Comparison of ENCODE assay signal across 19 cellular contexts in the genomic region with DNA sequence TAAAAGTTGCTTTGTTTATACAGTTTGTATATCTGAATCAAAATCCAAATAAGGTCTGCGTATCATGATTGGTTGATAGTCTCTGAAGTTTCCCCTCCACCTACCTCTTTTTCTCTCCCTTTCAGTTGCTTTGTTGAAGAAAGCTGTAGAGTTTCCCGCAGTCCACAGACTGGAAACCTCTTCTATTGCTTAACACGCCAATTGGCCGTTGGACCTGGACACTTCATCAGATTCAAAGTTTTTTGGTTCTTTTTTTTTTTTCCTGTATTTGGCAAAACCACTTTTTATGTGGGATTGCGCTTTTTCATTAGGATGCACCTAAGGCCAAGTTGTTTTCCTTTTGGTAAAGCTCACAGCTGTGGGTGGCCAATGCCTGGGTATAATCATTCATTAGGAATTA. TPM values are rescaled to one million over a fixed set of nuclear protein-coding genes. Genes with fewer than 3 reads are reported as not detected.
A peak's percentile ranks its signal among the peaks of the same experiment; 100 is the strongest.
DNase-seq lines count a peak whose midpoint lies in the region; ATAC-seq, FAIRE-seq and TF ChIP-seq lines count a peak whose summit lies in the region.
"Had no signal": no experiment of that assay in that cellular context is flagged by ENCODE, and none has a peak within 500 bp of the region (broad histone marks: within the 10 kb centered on the region; RNA-seq: fewer than 3 reads in every experiment).

No MANE protein-coding gene starts in this region.

- H3K36me3 Mint-ChIP-seq in nephron progenitor cell (ENCODE audit: low read depth) (no peaks in the 10 kb centered on the region), natural killer cell (no peaks in the 10 kb centered on the region)
- H3K36me3 Mint-ChIP-seq: IgD-negative memory B cell had no signal

- H3K27me3 ChIP-seq in PC-3 (ENCODE audit: low read length), result no peaks in the 10 kb centered on the region
- H3K27me3 ChIP-seq in HepG2 (ENCODE audit: control insufficient read depth in 1 of 2, insufficient read depth in 2 of 2, low read length in 2 of 2), result no peaks in the 10 kb centered on the region
- H3K27me3 ChIP-seq in foreskin keratinocyte, result no peaks in the 10 kb centered on the region

- no peak for DNase-seq in A549 (ENCODE audit: low read depth in 1 of 2, low spot score in 1 of 2)
- DNase-seq in PC-3, result no peak
- no peak for DNase-seq in HepG2 (ENCODE audit: low spot score)
- DNase-seq in nephron progenitor cell, result no peak
- DNase-seq in natural killer cell, result no peak
- no peak for DNase-seq in activated naive CD4-positive, alpha-beta T cell treated with anti-CD3 and anti-CD28 coated beads, Interleukin-2, amount 50 U/mL, for 16 hours
- no peak for DNase-seq in foreskin keratinocyte
- DNase-seq: AML-193; Caco-2; CD4-positive, alpha-beta T cell; DMS153; DMS79 treated with DMSO at 0.1 percent for 48 hours; GF-D8; HCEC 1CT had no signal

- no peak for TF ChIP-seq POLR2A in A549 (IDR thresholded peaks at IDR 0.05; ENCODE audit: low read length)
- TF ChIP-seq POLR2A in HepG2 (IDR thresholded peaks at IDR 0.05; ENCODE audit: insufficient read depth in 1 of 2, low read depth in 2 of 2, low read length in 2 of 2), result no peak

- H3K9me3 Mint-ChIP-seq in nephron progenitor cell (peaks cover 3% of the 10 kb centered on the region), natural killer cell (no peaks in the 10 kb centered on the region)
- H3K9me3 Mint-ChIP-seq: CD4-positive, alpha-beta T cell; GM23338 had no signal

- FAIRE-seq in A549 (lab: Jason Lieb, UNC), result no peak
- no peak for FAIRE-seq in HepG2 (lab: Jason Lieb, UNC)
- FAIRE-seq: H54 had no signal

- no TSS peak for BruUV-seq in PC-3 (replicated peaks; lab: Mats Ljungman, UMichigan)
- no TSS peak for BruUV-seq in HepG2 (replicated peaks; lab: Mats Ljungman, UMichigan)

- ATAC-seq in A549 (no peak), PC-3 (no peak), HepG2 (no peak), natural killer cell (no peak), HG03520 (IDR thresholded peaks at IDR 0.05; ENCODE audit: unreplicated experiment) (no peak), foreskin keratinocyte (no peak)
- ATAC-seq: GM23338 had no signal

- H3F3A ChIP-seq in PC-3 (ENCODE audit: low read length, unreplicated experiment), result peaks cover 28% of the 10 kb centered on the region

- H3K36me3 ChIP-seq in PC-3 (ENCODE audit: low read depth, low read length) (no peaks in the 10 kb centered on the region), HepG2 (replicated peaks in 1 of 2; ENCODE audit: control insufficient read depth in 1 of 2, insufficient read depth in 2 of 2, low read length in 2 of 2) (no peaks in the 10 kb centered on the region)

- H3K9me2 ChIP-seq in PC-3 (replicated peaks; ENCODE audit: low read length), result no peaks in the 10 kb centered on the region

- H4K20me1 ChIP-seq in PC-3 (ENCODE audit: low read length) (no peaks in the 10 kb centered on the region), HepG2 (ENCODE audit: insufficient read depth, low read length) (no peaks in the 10 kb centered on the region)

- H3K4me1 ChIP-seq in A549, result peaks cover 71% of the 10 kb centered on the region
- H3K4me1 ChIP-seq in PC-3 (ENCODE audit: insufficient read depth, low read length), result peaks cover 80% of the 10 kb centered on the region
- H3K4me1 ChIP-seq in HepG2 (ENCODE audit: insufficient read depth, low read length), result peaks cover 98% of the 10 kb centered on the region
- H3K4me1 ChIP-seq in foreskin keratinocyte, result peaks cover 39% of the 10 kb centered on the region

- in situ Hi-C loops in HepG2 (cut with HindIII; ENCODE audit: extremely low pct_ligation_motif_present, low pct_unique_long_range_greater_than_20kb), result loop anchor here (5.0 kb wide), 1 partner anchor 40 kb away; no protein-coding TSS in a partner anchor

- TF ChIP-seq CTCF in A549 (IDR thresholded peaks at IDR 0.05) (no peak), PC-3 (conservative IDR thresholded peaks at IDR 0.05; ENCODE audit: low read depth, low read length) (no peak), HepG2 (CRISPR knock-in tag; IDR thresholded peaks at IDR 0.05) (no peak), nephron progenitor cell (IDR thresholded peaks at IDR 0.05) (no peak), natural killer cell (IDR thresholded peaks at IDR 0.05) (no peak), foreskin keratinocyte (conservative IDR thresholded peaks at IDR 0.05) (no peak)

- POLR2A ChIA-PET in A549 (lab: Yijun Ruan, JAX) (interaction anchor here (0.7 kb wide), 2 partner anchors 64 to 82 kb away, joined by 3 to 5 read pairs; no protein-coding TSS in a partner anchor), PC-3 (lab: Charles Lee; ENCODE audit: unreplicated experiment) (no interaction called here), HepG2 (lab: Yijun Ruan, JAX) (interaction anchor here (0.9 to 1.8 kb wide), 2 partner anchors 10 to 36 kb away, joined by 5 to 9 read pairs; no protein-coding TSS in a partner anchor)

- H3K27ac Mint-ChIP-seq in nephron progenitor cell (peak overlapping the region; percentile 54), natural killer cell (no peak overlapping the region)
- H3K27ac Mint-ChIP-seq: CD4-positive, alpha-beta T cell; GM23338; IgD-negative memory B cell had no signal

- peak overlapping the region; percentile 87 for H3K9ac ChIP-seq in PC-3 (ENCODE audit: low read length)
- H3K9ac ChIP-seq in HepG2 (ENCODE audit: insufficient read depth, low read depth, low read length), result no peak overlapping the region

- H3K4me3 ChIP-seq in A549, result no peak overlapping the region
- H3K4me3 ChIP-seq in PC-3 (ENCODE audit: low read length), result no peak overlapping the region
- no peak overlapping the region for H3K4me3 ChIP-seq in HepG2 (replicated peaks in 1 of 3; ENCODE audit: insufficient read depth in 1 of 3, low read depth in 2 of 3, low read length in 3 of 3)
- H3K4me3 ChIP-seq: GM23338 had no signal

- H3K79me2 ChIP-seq in PC-3 (ENCODE audit: low read length) (no peaks in the 10 kb centered on the region), HepG2 (ENCODE audit: insufficient read depth, low read length) (peaks cover 11% of the 10 kb centered on the region)

- intact Hi-C loops in PC-3 (cut with micrococcal nuclease), result loop anchor here (5.0 kb wide), 1 partner anchor 115 kb away; no protein-coding TSS in a partner anchor
- intact Hi-C loops in HepG2 (cut with micrococcal nuclease; ENCODE audit: unreplicated experiment), result loop anchor here (2.0 kb wide), 2 partner anchors 35 to 97 kb away; no protein-coding TSS in a partner anchor
- intact Hi-C loops in natural killer cell (cut with micrococcal nuclease), result no loop called here

- H3K4me2 ChIP-seq in A549, result no peak overlapping the region
- H3K4me2 ChIP-seq in PC-3 (ENCODE audit: low read length), result no peak overlapping the region
- no peak overlapping the region for H3K4me2 ChIP-seq in HepG2 (ENCODE audit: low read depth, low read length)
- H3K4me2 ChIP-seq: GM23338 had no signal

- 73% methylated on average over 5 of the region's 5 CpGs for WGBS in A549 (ENCODE audit: missing lambda C conversion rate)
- 58% methylated on average over 5 of the region's 5 CpGs for WGBS in HepG2 (ENCODE audit: low lambda C conversion rate)

- TF ChIP-seq EP300 in A549 (IDR thresholded peaks at IDR 0.05) (no peak), HepG2 (IDR thresholded peaks at IDR 0.05; ENCODE audit: low read depth in 2 of 2, low read length in 2 of 2) (peak in 1 of 2 experiments; percentile 10; a peak in 1 of 4 replicates), HepG2 (CRISPR knock-in tag; IDR thresholded peaks at IDR 0.05; ENCODE audit: borderline replicate concordance) (no peak)

- TF ChIP-seq RAD21 in A549 (conservative IDR thresholded peaks at IDR 0.05 in 1 of 2, IDR thresholded peaks at IDR 0.05 in 1 of 2) (no peak), HepG2 (CRISPR knock-in tag; IDR thresholded peaks at IDR 0.05) (no peak)

- H3K9me3 ChIP-seq in A549, result peaks cover 19% of the 10 kb centered on the region; the same call in 2 of the 3 replicates
- H3K9me3 ChIP-seq in PC-3 (ENCODE audit: low read length), result no peaks in the 10 kb centered on the region
- H3K9me3 ChIP-seq in HepG2 (ENCODE audit: low read length), result no peaks in the 10 kb centered on the region

- H3K4me3 Mint-ChIP-seq in nephron progenitor cell (no peak overlapping the region), natural killer cell (no peak overlapping the region)
- H3K4me3 Mint-ChIP-seq: CD4-positive, alpha-beta T cell; GM23338; IgD-negative memory B cell had no signal

- H2AFZ ChIP-seq in PC-3 (ENCODE audit: low read length) (no peak overlapping the region), HepG2 (ENCODE audit: low read length) (no peak overlapping the region)

- peaks cover 15% of the 10 kb centered on the region for H3K4me1 Mint-ChIP-seq in nephron progenitor cell
- H3K4me1 Mint-ChIP-seq in natural killer cell, result no peaks in the 10 kb centered on the region
- H3K4me1 Mint-ChIP-seq: GM23338, IgD-negative memory B cell had no signal

- H3K27me3 Mint-ChIP-seq in nephron progenitor cell (ENCODE audit: low read depth, poor library complexity) (peaks cover 10% of the 10 kb centered on the region), natural killer cell (ENCODE audit: low read depth in 2 of 2) (no peaks in the 10 kb centered on the region)

- CTCF ChIA-PET in A549 (lab: Yijun Ruan, JAX), result interaction anchor here (0.7 kb wide), 1 partner anchor 270 kb away, joined by 3 read pairs; no protein-coding TSS in a partner anchor
- CTCF ChIA-PET in PC-3 (lab: Charles Lee), result no interaction called here
- CTCF ChIA-PET in HepG2 (lab: Yijun Ruan, JAX; ENCODE audit: low intra/inter-chr PET ratio, low total read pairs), result no interaction called here

- H3K27ac ChIP-seq in A549 (peak overlapping the region; percentile 10 to 66; a peak in 2 of 6 replicates), PC-3 (ENCODE audit: low read length) (peak overlapping the region; percentile 99), HepG2 (ENCODE audit: extremely low read length, insufficient read depth, low read length) (peak overlapping the region; percentile 43), foreskin keratinocyte (no peak overlapping the region)
- H3K27ac ChIP-seq: HL-60 had no signal

RNA-seq across cellular contexts. Expression of a gene that starts 14.5 kb away (rescaled TPM):
- polyA plus RNA-seq in A549 (2011; rRNA removed) (1,188 and 1,208 TPM in 2 replicates), A549 (2017; fragmentation: RNase III; extraction: RNeasy Plus Mini Kit Qiagen cat#74134 plus additional on column Dnase treatment) (739 to 828 TPM (median 767 TPM) in 3 replicates), HepG2 (2011; rRNA removed) (1,198 and 1,359 TPM in 2 replicates), foreskin keratinocyte (69.3 and 72.8 TPM in 2 replicates)
- polyA plus RNA-seq in A549 (2012; cell fraction: cytosol; rRNA removed), result 820 and 918 TPM in 2 replicates
- 729 and 1,002 TPM in 2 replicates for polyA plus RNA-seq in A549 (2012; cell fraction: nucleus; rRNA removed)
- polyA minus RNA-seq in A549 (2011; rRNA and poly(A)+ RNA removed), result 809 and 900 TPM in 2 replicates
- total RNA-seq in PC-3 (2014; rRNA removed) (408 and 535 TPM in 2 replicates), HepG2 (2016; rRNA removed; fragmentation: Illumina TruSeq; extraction: Trizol) (226 and 431 TPM in 2 replicates), natural killer cell (not detected), foreskin keratinocyte (79.5 and 87.6 TPM in 2 replicates)
- total RNA-seq in HepG2 (2016; cell fraction: cytosol; rRNA removed; fragmentation: Illumina TruSeq; extraction: Trizol; ENCODE audit: low read depth), result 208 and 219 TPM in 2 replicates
- 231 and 434 TPM in 2 replicates for total RNA-seq in HepG2 (2016; cell fraction: insoluble cytoplasmic fraction; rRNA removed; fragmentation: Illumina TruSeq; extraction: Trizol)
- 245 and 253 TPM in 2 replicates for total RNA-seq in HepG2 (2016; cell fraction: membrane; rRNA removed; fragmentation: Illumina TruSeq; extraction: Trizol)
- 420 and 443 TPM in 2 replicates for total RNA-seq in HepG2 (2016; cell fraction: nucleus; rRNA removed; fragmentation: Illumina TruSeq; extraction: Trizol)
- 1,424 and 1,669 TPM in 2 replicates for polyA plus RNA-seq in HepG2 (2011; cell fraction: cytosol; rRNA removed)
- 327 and 438 TPM in 2 replicates for polyA plus RNA-seq in HepG2 (2011; cell fraction: nucleus; rRNA removed)
- 451 and 486 TPM in 2 replicates for polyA plus RNA-seq in HepG2 (2012)
- polyA plus RNA-seq in HepG2 (2016; cell fraction: cytosol; fragmentation: Illumina TruSeq; extraction: Trizol; ENCODE audit: low read depth), result 115 and 136 TPM in 2 replicates
- 218 and 233 TPM in 2 replicates for polyA plus RNA-seq in HepG2 (2016; cell fraction: insoluble cytoplasmic fraction; fragmentation: Illumina TruSeq; extraction: Trizol; ENCODE audit: low read depth)
- polyA plus RNA-seq in HepG2 (2016; cell fraction: membrane; fragmentation: Illumina TruSeq; extraction: Trizol; ENCODE audit: low read depth), result 148 and 158 TPM in 2 replicates
- 564 and 601 TPM in 2 replicates for polyA plus RNA-seq in HepG2 (2016; cell fraction: nucleus; fragmentation: Illumina TruSeq; extraction: Trizol; ENCODE audit: insufficient read depth, low read depth)
- polyA minus RNA-seq in HepG2 (2011; rRNA and poly(A)+ RNA removed; ENCODE audit: low replicate concordance), result 1,057 and 2,299 TPM in 2 replicates
- 560 and 611 TPM in 2 replicates for polyA minus RNA-seq in HepG2 (2011; cell fraction: cytosol; rRNA and poly(A)+ RNA removed)
- polyA minus RNA-seq in HepG2 (2011; cell fraction: nucleus; rRNA and poly(A)+ RNA removed), result 379 and 448 TPM in 2 replicates
- total RNA-seq: CD4-positive, alpha-beta T cell had no signal
- polyA plus RNA-seq: IgD-negative memory B cell had no signal

RNA-seq across cellular contexts. Expression of a gene that starts 58.5 kb away (rescaled TPM):
- polyA plus RNA-seq in A549 (2011; rRNA removed), result 99.8 and 123 TPM in 2 replicates
- polyA plus RNA-seq in A549 (2012; cell fraction: cytosol; rRNA removed), result 26.9 and 28.8 TPM in 2 replicates
- polyA plus RNA-seq in A549 (2012; cell fraction: nucleus; rRNA removed), result 11.2 and 16.8 TPM in 2 replicates
- 49.7 to 57.7 TPM (median 51.3 TPM) in 3 replicates for polyA plus RNA-seq in A549 (2017; fragmentation: RNase III; extraction: RNeasy Plus Mini Kit Qiagen cat#74134 plus additional on column Dnase treatment)
- polyA minus RNA-seq in A549 (2011; rRNA and poly(A)+ RNA removed), result 34.2 and 42.8 TPM in 2 replicates
- 0.06 and 0.40 TPM in 2 replicates for total RNA-seq in PC-3 (2014; rRNA removed)
- total RNA-seq in HepG2 (2016; rRNA removed; fragmentation: Illumina TruSeq; extraction: Trizol), result not detected in 2 replicates
- total RNA-seq in HepG2 (2016; cell fraction: cytosol; rRNA removed; fragmentation: Illumina TruSeq; extraction: Trizol; ENCODE audit: low read depth), result not detected in 2 replicates
- not detected in 2 replicates for total RNA-seq in HepG2 (2016; cell fraction: insoluble cytoplasmic fraction; rRNA removed; fragmentation: Illumina TruSeq; extraction: Trizol)
- total RNA-seq in HepG2 (2016; cell fraction: membrane; rRNA removed; fragmentation: Illumina TruSeq; extraction: Trizol), result not detected in 2 replicates
- not detected in 2 replicates for total RNA-seq in HepG2 (2016; cell fraction: nucleus; rRNA removed; fragmentation: Illumina TruSeq; extraction: Trizol)
- 0.15 and 0.25 TPM in 2 replicates for polyA plus RNA-seq in HepG2 (2011; rRNA removed)
- 0.03 and 0.11 TPM in 2 replicates for polyA plus RNA-seq in HepG2 (2011; cell fraction: cytosol; rRNA removed)
- not detected in 2 replicates for polyA plus RNA-seq in HepG2 (2011; cell fraction: nucleus; rRNA removed)
- 0.08 TPM in 1 of 2 replicates, not detected in the other for polyA plus RNA-seq in HepG2 (2012)
- polyA plus RNA-seq in HepG2 (2016; cell fraction: cytosol; fragmentation: Illumina TruSeq; extraction: Trizol; ENCODE audit: low read depth), result not detected in 2 replicates
- not detected in 2 replicates for polyA plus RNA-seq in HepG2 (2016; cell fraction: insoluble cytoplasmic fraction; fragmentation: Illumina TruSeq; extraction: Trizol; ENCODE audit: low read depth)
- polyA plus RNA-seq in HepG2 (2016; cell fraction: membrane; fragmentation: Illumina TruSeq; extraction: Trizol; ENCODE audit: low read depth), result not detected in 2 replicates
- polyA plus RNA-seq in HepG2 (2016; cell fraction: nucleus; fragmentation: Illumina TruSeq; extraction: Trizol; ENCODE audit: insufficient read depth, low read depth), result not detected in 2 replicates
- polyA minus RNA-seq in HepG2 (2011; rRNA and poly(A)+ RNA removed; ENCODE audit: low replicate concordance), result not detected in 2 replicates
- polyA minus RNA-seq in HepG2 (2011; cell fraction: cytosol; rRNA and poly(A)+ RNA removed), result not detected in 2 replicates
- polyA minus RNA-seq in HepG2 (2011; cell fraction: nucleus; rRNA and poly(A)+ RNA removed), result not detected in 2 replicates
- not detected for total RNA-seq in natural killer cell
- total RNA-seq in foreskin keratinocyte, result not detected in 2 replicates
- not detected in 2 replicates for polyA plus RNA-seq in foreskin keratinocyte
- total RNA-seq: Caco-2; CD4-positive, alpha-beta T cell had no signal
- polyA plus RNA-seq: IgD-negative memory B cell had no signal

Comparison
In these comparisons a context has a peak if more than half of its experiments do, and no peak if none do; other contexts are left out.
1. RNA of a gene that starts 14.5 kb away (total RNA-seq): 408 to 535 TPM in PC-3, 208 to 443 TPM in HepG2 and 79.5 to 87.6 TPM in foreskin keratinocyte; not detected in natural killer cell; every median in the first group is over 10 times any median in the second.